11 cellular contexts compared by ENCODE assay signal in genomic region chr11:96097844-96098421, GRCh38.
A peak's percentile ranks its signal among the peaks of the same experiment; 100 is the strongest.
DNase-seq lines count a peak whose midpoint lies in the region; ATAC-seq and TF ChIP-seq lines count a peak whose summit lies in the region.
"Had no signal": no experiment of that assay in that cellular context is flagged by ENCODE, and none has a peak within 500 bp of the region (broad histone marks: within the 10 kb centered on the region; RNA-seq: fewer than 3 reads in every experiment).

No MANE protein-coding gene starts in this region.

- peaks cover 4 to 46% (median 38%) of the 10 kb centered on the region in 5 donors for H3K4me1 ChIP-seq in subcutaneous abdominal adipose tissue (ENCODE audit: control insufficient read depth in 5 of 5, insufficient read depth in 5 of 5, low read length in 5 of 5)
- H3K4me1 ChIP-seq: psoas muscle had no signal

- DNase-seq in HFFc6 (no peak), MCF 10A (ENCODE audit: unreplicated experiment) (no peak), kidney glomerular epithelial cell (lab: John Stamatoyannopoulos, UW) (peak; percentile 28), SW 1271 (lab: John Stamatoyannopoulos, UW) (no peak)
- no peak for DNase-seq in activated CD4-positive, alpha-beta memory T cell treated with anti-CD3 and anti-CD28 coated beads, Interleukin-2, amount 10 ng/mL, durations not matched to agents 7 days and 5 days
- DNase-seq: activated T-cell treated with anti-CD3 and anti-CD28 coated beads, Interleukin-2, amount 50 U/mL, for 48 hours; dermis blood vessel endothelial cell; NCI-H1092; psoas muscle had no signal

- H3K36me3 ChIP-seq in subcutaneous abdominal adipose tissue (ENCODE audit: control insufficient read depth in 5 of 5, insufficient read depth in 5 of 5, low read length in 5 of 5) = peaks cover 0 to 3% (median 3%) of the 10 kb centered on the region in 5 donors

- peak overlapping the region; percentile 47 for H3K27ac ChIP-seq in subcutaneous abdominal adipose tissue (ENCODE audit: low read depth, low read length)
- H3K27ac ChIP-seq: psoas muscle had no signal

- H3K9me3 ChIP-seq in subcutaneous abdominal adipose tissue (ENCODE audit: control insufficient read depth in 5 of 5, low read length in 5 of 5) = no peaks in the 10 kb centered on the region
- H3K9me3 ChIP-seq: psoas muscle had no signal

- CTCF ChIA-PET in MCF 10A (lab: Yijun Ruan, JAX) = interaction anchor here (1.1 to 1.5 kb wide), 2 partner anchors 9 to 10 kb away, joined by 3 to 4 read pairs; no protein-coding TSS in a partner anchor
- CTCF ChIA-PET in activated CD4-positive, alpha-beta memory T cell treated with anti-CD3 and anti-CD28 coated beads, Interleukin-2, amount 10 ng/mL, durations not matched to agents 7 days and 5 days (lab: Charles Lee) = no interaction called here

- H3K27me3 Mint-ChIP-seq in HFFc6 (ENCODE audit: insufficient read depth) = no peaks in the 10 kb centered on the region
- no peaks in the 10 kb centered on the region for H3K27me3 Mint-ChIP-seq in MCF 10A (ENCODE audit: insufficient read depth, unreplicated experiment)
- H3K27me3 Mint-ChIP-seq in activated CD4-positive, alpha-beta memory T cell treated with anti-CD3 and anti-CD28 coated beads, Interleukin-2, amount 10 ng/mL, durations not matched to agents 7 days and 5 days = no peaks in the 10 kb centered on the region

- no peak for TF ChIP-seq CTCF in HFFc6 (IDR thresholded peaks at IDR 0.05)
- TF ChIP-seq CTCF in MCF 10A (IDR thresholded peaks at IDR 0.05; ENCODE audit: unreplicated experiment) = no peak

- H3K9me3 Mint-ChIP-seq in HFFc6 (no peaks in the 10 kb centered on the region), MCF 10A (ENCODE audit: unreplicated experiment) (no peaks in the 10 kb centered on the region)
- no peaks in the 10 kb centered on the region for H3K9me3 Mint-ChIP-seq in activated CD4-positive, alpha-beta memory T cell treated with anti-CD3 and anti-CD28 coated beads, Interleukin-2, amount 10 ng/mL, durations not matched to agents 7 days and 5 days

- no peak overlapping the region for H3K4me3 ChIP-seq in subcutaneous abdominal adipose tissue (ENCODE audit: low read depth in 1 of 5, low read length in 5 of 5)
- H3K4me3 ChIP-seq: psoas muscle had no signal

- no peaks in the 10 kb centered on the region for H3K27me3 ChIP-seq in subcutaneous abdominal adipose tissue (ENCODE audit: control insufficient read depth in 5 of 5, insufficient read depth in 4 of 5, low read length in 5 of 5)

- intact Hi-C loops in MCF 10A (cut with micrococcal nuclease) = no loop called here

- H3K36me3 Mint-ChIP-seq in HFFc6 (ENCODE audit: low read depth) (peaks cover 20% of the 10 kb centered on the region), MCF 10A (ENCODE audit: insufficient read depth, unreplicated experiment) (peaks cover 11% of the 10 kb centered on the region)
- peaks cover 5% of the 10 kb centered on the region for H3K36me3 Mint-ChIP-seq in activated CD4-positive, alpha-beta memory T cell treated with anti-CD3 and anti-CD28 coated beads, Interleukin-2, amount 10 ng/mL, durations not matched to agents 7 days and 5 days (ENCODE audit: low read depth)

- H3K9ac ChIP-seq in subcutaneous abdominal adipose tissue (ENCODE audit: low read length in 5 of 5) = peak overlapping the region in 2 of 5 donors; percentile 30 to 31

- H3K27ac Mint-ChIP-seq in HFFc6 (peak overlapping the region; percentile 87), MCF 10A (ENCODE audit: low read depth, unreplicated experiment) (peak overlapping the region; percentile 87)
- no peak overlapping the region for H3K27ac Mint-ChIP-seq in activated CD4-positive, alpha-beta memory T cell treated with anti-CD3 and anti-CD28 coated beads, Interleukin-2, amount 10 ng/mL, durations not matched to agents 7 days and 5 days

- no peak for ATAC-seq in HG03097 (IDR thresholded peaks at IDR 0.05; ENCODE audit: low FRiP score, unreplicated experiment)
- ATAC-seq: psoas muscle had no signal

- POLR2A ChIA-PET in MCF 10A (lab: Yijun Ruan, JAX) = interaction anchor here (0.6 to 1.0 kb wide), 2 partner anchors 12 to 274 kb away, joined by 3 to 4 read pairs; no protein-coding TSS in a partner anchor
- POLR2A ChIA-PET in activated CD4-positive, alpha-beta memory T cell treated with anti-CD3 and anti-CD28 coated beads, Interleukin-2, amount 10 ng/mL, durations not matched to agents 7 days and 5 days (lab: Charles Lee) = no interaction called here

- peak overlapping the region; percentile 73 for H3K4me3 Mint-ChIP-seq in HFFc6
- H3K4me3 Mint-ChIP-seq in MCF 10A (ENCODE audit: unreplicated experiment) = no peak overlapping the region
- no peak overlapping the region for H3K4me3 Mint-ChIP-seq in activated CD4-positive, alpha-beta memory T cell treated with anti-CD3 and anti-CD28 coated beads, Interleukin-2, amount 10 ng/mL, durations not matched to agents 7 days and 5 days

- H3K4me1 Mint-ChIP-seq in HFFc6 (ENCODE audit: low read depth) (peaks cover 84% of the 10 kb centered on the region), MCF 10A (ENCODE audit: insufficient read depth, unreplicated experiment) (peaks cover 23% of the 10 kb centered on the region)
- peaks cover 5% of the 10 kb centered on the region for H3K4me1 Mint-ChIP-seq in activated CD4-positive, alpha-beta memory T cell treated with anti-CD3 and anti-CD28 coated beads, Interleukin-2, amount 10 ng/mL, durations not matched to agents 7 days and 5 days

- BruUV-seq in MCF 10A (replicated peaks; lab: Mats Ljungman, UMichigan) = no TSS peak
